In genomic region chr15:70566047-70566835, GRCh38 we compare ENCODE assay signal across 18 cellular contexts.
DNase-seq lines count a peak whose midpoint lies in the region; ATAC-seq and TF ChIP-seq lines count a peak whose summit lies in the region.
"Had no signal": no experiment of that assay in that cellular context is flagged by ENCODE, and none has a peak within 500 bp of the region (broad histone marks: within the 10 kb centered on the region; RNA-seq: fewer than 3 reads in every experiment).

No MANE protein-coding gene starts in this region.

- H4K91ac ChIP-seq in H9 (ENCODE audit: insufficient read length, low read depth, low read length) = no peak overlapping the region

- H2BK5ac ChIP-seq in H9 (ENCODE audit: insufficient read length, low read length) = no peak overlapping the region

- H3K9ac ChIP-seq in H9 (ENCODE audit: extremely low read depth, insufficient read length, low read length) (no peak overlapping the region), endodermal cell (ENCODE audit: extremely low read depth, low read length, poor library complexity, severe bottlenecking) (no peak overlapping the region)

- H3K4me1 ChIP-seq in H9 (ENCODE audit: insufficient read depth, low read length) (no peaks in the 10 kb centered on the region), endodermal cell (ENCODE audit: control insufficient read depth, insufficient read depth, low read length) (peaks cover 8% of the 10 kb centered on the region)
- H3K4me1 ChIP-seq: breast epithelium, prostate gland, suprapubic skin had no signal

- H3T11ph ChIP-seq in H9 (ENCODE audit: low read length) = no peak overlapping the region

- H3K27ac Mint-ChIP-seq in H9 = peak overlapping the region in 1 of 3 experiments; percentile 76; a peak in 1 of 7 replicates
- no peak overlapping the region for H3K27ac Mint-ChIP-seq in endodermal cell
- H3K27ac Mint-ChIP-seq in nephron progenitor cell = peak overlapping the region; percentile 54
- no peak overlapping the region for H3K27ac Mint-ChIP-seq in activated CD4-positive, alpha-beta T cell treated with anti-CD3 and anti-CD28 coated beads, Interleukin-2, amount 10 ng/mL, durations not matched to agents 24 days and 14 days
- H3K27ac Mint-ChIP-seq: activated CD8-positive, alpha-beta T cell treated with anti-CD3 and anti-CD28 coated beads for 36 hours had no signal

- no peaks in the 10 kb centered on the region for H4K20me1 ChIP-seq in H9 (ENCODE audit: control insufficient read depth, insufficient read depth, insufficient read length)

- H3K23me2 ChIP-seq in H9 (ENCODE audit: insufficient read length, low read depth, low read length, poor library complexity, severe bottlenecking) = no peaks in the 10 kb centered on the region

- H4K5ac ChIP-seq in H9 (ENCODE audit: insufficient read length, low read depth, low read length) = no peak overlapping the region

- no peak overlapping the region for H3K14ac ChIP-seq in H9 (ENCODE audit: insufficient read depth, low read length)

- no peaks in the 10 kb centered on the region for H3K36me3 Mint-ChIP-seq in H9 (ENCODE audit: insufficient read depth in 1 of 3, low read depth in 3 of 3)
- no peaks in the 10 kb centered on the region for H3K36me3 Mint-ChIP-seq in endodermal cell (ENCODE audit: low read depth)
- H3K36me3 Mint-ChIP-seq in nephron progenitor cell (ENCODE audit: low read depth) = no peaks in the 10 kb centered on the region
- no peaks in the 10 kb centered on the region for H3K36me3 Mint-ChIP-seq in activated CD4-positive, alpha-beta T cell treated with anti-CD3 and anti-CD28 coated beads, Interleukin-2, amount 10 ng/mL, durations not matched to agents 24 days and 14 days (ENCODE audit: low read depth)

- no peak overlapping the region for H4K8ac ChIP-seq in H9 (replicated peaks; ENCODE audit: insufficient read length, low read depth, low read length)

- intact Hi-C loops in activated CD4-positive, alpha-beta T cell treated with anti-CD3 and anti-CD28 coated beads, Interleukin-2, amount 10 ng/mL, durations not matched to agents 24 days and 14 days (cut with micrococcal nuclease) = no loop called here

- H3K27me3 ChIP-seq in H9 (ENCODE audit: insufficient read depth, low read length) (no peaks in the 10 kb centered on the region), endodermal cell (ENCODE audit: control insufficient read depth, insufficient read depth, low read length, poor library complexity, severe bottlenecking) (no peaks in the 10 kb centered on the region)
- H3K27me3 ChIP-seq: breast epithelium had no signal

- no peaks in the 10 kb centered on the region; the same call in 1 of the 2 replicates for H3K27me3 Mint-ChIP-seq in H9 (ENCODE audit: low read depth)
- H3K27me3 Mint-ChIP-seq in endodermal cell (ENCODE audit: insufficient read depth) = peaks cover 3% of the 10 kb centered on the region
- H3K27me3 Mint-ChIP-seq in nephron progenitor cell (ENCODE audit: low read depth, poor library complexity) = peaks cover 10% of the 10 kb centered on the region
- H3K27me3 Mint-ChIP-seq in activated CD4-positive, alpha-beta T cell treated with anti-CD3 and anti-CD28 coated beads, Interleukin-2, amount 10 ng/mL, durations not matched to agents 24 days and 14 days = peaks cover 29% of the 10 kb centered on the region
- H3K27me3 Mint-ChIP-seq: activated CD8-positive, alpha-beta T cell treated with anti-CD3 and anti-CD28 coated beads for 36 hours had no signal

- no peak overlapping the region for H3K4me3 Mint-ChIP-seq in H9
- H3K4me3 Mint-ChIP-seq in endodermal cell = no peak overlapping the region
- H3K4me3 Mint-ChIP-seq in nephron progenitor cell = no peak overlapping the region
- no peak overlapping the region for H3K4me3 Mint-ChIP-seq in activated CD4-positive, alpha-beta T cell treated with anti-CD3 and anti-CD28 coated beads, Interleukin-2, amount 10 ng/mL, durations not matched to agents 24 days and 14 days
- H3K4me3 Mint-ChIP-seq: activated CD8-positive, alpha-beta T cell treated with anti-CD3 and anti-CD28 coated beads for 36 hours had no signal

- H3K56ac ChIP-seq in H9 (ENCODE audit: insufficient read length, low read depth, low read length) = no peak overlapping the region

- H3K4me1 Mint-ChIP-seq in H9 (peaks cover 6 to 7% of the 10 kb centered on the region in 2 experiments), endodermal cell (peaks cover 5% of the 10 kb centered on the region), nephron progenitor cell (peaks cover 20% of the 10 kb centered on the region)
- peaks cover 6% of the 10 kb centered on the region for H3K4me1 Mint-ChIP-seq in activated CD4-positive, alpha-beta T cell treated with anti-CD3 and anti-CD28 coated beads, Interleukin-2, amount 10 ng/mL, durations not matched to agents 24 days and 14 days

- H3K27ac ChIP-seq in H9 (ENCODE audit: insufficient read length, low read depth, low read length) (no peak overlapping the region), endodermal cell (ENCODE audit: low read depth, low read length) (no peak overlapping the region)
- H3K27ac ChIP-seq: breast epithelium, C4-2B, prostate gland, SK-N-MC, suprapubic skin had no signal

- no peak overlapping the region for H3K4me2 ChIP-seq in H9 (ENCODE audit: insufficient read depth, insufficient read length, low read length)

- no CpG with 5 or more reads among the region's 14 CpGs for WGBS in H9 (ENCODE audit: extremely low coverage, insufficient read length, low lambda C conversion rate)
- WGBS in endodermal cell (ENCODE audit: insufficient coverage in 1 of 2, insufficient read length in 1 of 2), 2 experiments = 72 to 75% methylated on average over 9 to 14 of the region's 14 CpGs

- peak; percentile 27; the same call in 2 of the 3 replicates for TF ChIP-seq CTCF in H9 (conservative IDR thresholded peaks at IDR 0.05)
- peak; percentile 53 for TF ChIP-seq CTCF in endodermal cell (conservative IDR thresholded peaks at IDR 0.05)
- TF ChIP-seq CTCF in nephron progenitor cell (IDR thresholded peaks at IDR 0.05) = no peak

- no peaks in the 10 kb centered on the region for H3K9me3 Mint-ChIP-seq in H9
- no peaks in the 10 kb centered on the region for H3K9me3 Mint-ChIP-seq in endodermal cell
- H3K9me3 Mint-ChIP-seq in nephron progenitor cell = no peaks in the 10 kb centered on the region
- no peaks in the 10 kb centered on the region for H3K9me3 Mint-ChIP-seq in activated CD4-positive, alpha-beta T cell treated with anti-CD3 and anti-CD28 coated beads, Interleukin-2, amount 10 ng/mL, durations not matched to agents 24 days and 14 days
- H3K9me3 Mint-ChIP-seq: activated CD8-positive, alpha-beta T cell treated with anti-CD3 and anti-CD28 coated beads for 36 hours had no signal

- H3K23ac ChIP-seq in H9 (ENCODE audit: insufficient read length, low read depth, low read length) = no peak overlapping the region

- no peak overlapping the region for H2BK12ac ChIP-seq in H9 (ENCODE audit: insufficient read length, low read depth, low read length)

- H3K79me2 ChIP-seq in H9 (ENCODE audit: insufficient read depth, low read length) = no peaks in the 10 kb centered on the region

- no peaks in the 10 kb centered on the region for H3K36me3 ChIP-seq in endodermal cell (ENCODE audit: control insufficient read depth, insufficient read depth, low read length)
- H3K36me3 ChIP-seq: breast epithelium, prostate gland, suprapubic skin had no signal

- H3K4me3 ChIP-seq in endodermal cell (ENCODE audit: low read length) = no peak overlapping the region
- H3K4me3 ChIP-seq: breast epithelium, prostate gland, SK-N-MC, suprapubic skin had no signal

- no peak overlapping the region for H3K18ac ChIP-seq in H9 (ENCODE audit: insufficient read length, low read depth, low read length)

- no peak overlapping the region for H2BK15ac ChIP-seq in H9 (ENCODE audit: low read depth, low read length)

- no peak for ATAC-seq in GM21360 (IDR thresholded peaks at IDR 0.05; ENCODE audit: unreplicated experiment)
- ATAC-seq: activated CD8-positive, alpha-beta T cell treated with anti-CD3 and anti-CD28 coated beads for 36 hours had no signal

- peak; percentile 54 for DNase-seq in H9
- DNase-seq in NCI-H2227 (lab: John Stamatoyannopoulos, UW; ENCODE audit: unreplicated experiment) = peak; percentile 37
- peak; percentile 76 for DNase-seq in endodermal cell
- peak; percentile 48 for DNase-seq in nephron progenitor cell
- no peak for DNase-seq in activated CD4-positive, alpha-beta T cell treated with anti-CD3 and anti-CD28 coated beads, Interleukin-2, amount 10 ng/mL, durations not matched to agents 24 days and 14 days
- DNase-seq in T-helper 2 cell = no peak
- DNase-seq: activated CD8-positive, alpha-beta T cell treated with anti-CD3 and anti-CD28 coated beads for 36 hours; activated effector memory CD4-positive, alpha-beta T cell treated with anti-CD3 and anti-CD28 coated beads, Interleukin-2, amount 50 U/mL, for 16 hours; kidney glomerular epithelial cell; MM.1S; NCI-H345; OCI-M1 had no signal

- no peaks in the 10 kb centered on the region for H3K9me3 ChIP-seq in H9 (ENCODE audit: control insufficient read depth, low read depth, low read length)
- no peaks in the 10 kb centered on the region for H3K9me3 ChIP-seq in endodermal cell (ENCODE audit: control insufficient read depth, low read length)
- H3K9me3 ChIP-seq: breast epithelium, prostate gland, suprapubic skin had no signal

- no peak overlapping the region for H3K4ac ChIP-seq in H9 (ENCODE audit: low read depth, low read length)

- H2AFZ ChIP-seq in H9 (ENCODE audit: low read length) = no peak overlapping the region

- H2BK120ac ChIP-seq in H9 (ENCODE audit: low read depth, low read length, poor library complexity, severe bottlenecking) = no peak overlapping the region

- H2BK20ac ChIP-seq in H9 (ENCODE audit: low read depth, low read length, poor library complexity, severe bottlenecking) = no peak overlapping the region

- H2AK5ac ChIP-seq in H9 (ENCODE audit: insufficient read length, low read length) = no peak overlapping the region

- H3K79me1 ChIP-seq in H9 (ENCODE audit: insufficient read depth, low read depth, low read length, poor library complexity, severe bottlenecking) = no peaks in the 10 kb centered on the region

Comparison
In these comparisons a context has a peak if more than half of its experiments do, and no peak if none do; other contexts are left out.
1. DNase-seq: peak in H9 (single experiment), NCI-H2227 (single experiment), endodermal cell (single experiment) and nephron progenitor cell (single experiment); none in activated CD4-positive, alpha-beta T cell treated with anti-CD3 and anti-CD28 coated beads, Interleukin-2, amount 10 ng/mL, durations not matched to agents 24 days and 14 days (single experiment) and T-helper 2 cell (0 of 5).